Comparison of ENCODE assay signal across 8 cellular contexts in genomic region chr21:31732538-31732864, GRCh38. TPM values are rescaled to one million over a fixed set of nuclear protein-coding genes. Genes with fewer than 3 reads are reported as not detected.
A peak's percentile ranks its signal among the peaks of the same experiment; 100 is the strongest.
DNase-seq lines count a peak whose midpoint lies in the region; ATAC-seq and TF ChIP-seq lines count a peak whose summit lies in the region.

No MANE protein-coding gene starts in this region.

- no peak for ATAC-seq in SK-N-SH treated with all-trans-retinoic acid at 6 μM for 48 hours
- ATAC-seq in body of pancreas: no peak
- no peak for ATAC-seq in right lobe of liver
- ATAC-seq in GM18907 (IDR thresholded peaks at IDR 0.05; ENCODE audit: unreplicated experiment): no peak

- DNase-seq in SK-N-SH (no peak), body of pancreas (no peak), right lobe of liver (no peak), tibial nerve (ENCODE audit: low spot score in 2 of 2) (no peak)
- no peak for DNase-seq in activated CD4-positive, alpha-beta T cell treated with anti-CD3 and anti-CD28 coated beads, Interleukin-2, amount 50 U/mL, for 48 hours
- no peak for DNase-seq in activated effector memory CD4-positive, alpha-beta T cell treated with Interleukin-2 at 50 U/mL for 16 hours

- peak overlapping the region; percentile 69 to 94 for H3K4me3 ChIP-seq in SK-N-SH (ENCODE audit: low read depth in 2 of 2, low read length in 1 of 2)
- peak overlapping the region; percentile 27 to 53 for H3K4me3 ChIP-seq in body of pancreas
- peak overlapping the region; percentile 43 to 99 (median 96) for H3K4me3 ChIP-seq in right lobe of liver
- peak overlapping the region; percentile 49 to 100 (median 88) for H3K4me3 ChIP-seq in tibial nerve

- peak overlapping the region; percentile 81 for H3K4me2 ChIP-seq in SK-N-SH

- peak overlapping the region; percentile 73 for H3K9ac ChIP-seq in SK-N-SH

- H3K36me3 ChIP-seq in SK-N-SH (replicated peaks in 1 of 2; ENCODE audit: control insufficient read depth in 1 of 2, insufficient read depth in 2 of 2, low read length in 1 of 2): no peaks in the 10 kb centered on the region
- no peaks in the 10 kb centered on the region for H3K36me3 ChIP-seq in body of pancreas (replicated peaks in 1 of 2; ENCODE audit: insufficient read depth in 1 of 2, low read depth in 2 of 2)
- H3K36me3 ChIP-seq in right lobe of liver: no peaks in the 10 kb centered on the region
- no peaks in the 10 kb centered on the region for H3K36me3 ChIP-seq in tibial nerve

- peaks cover 34% of the 10 kb centered on the region for H4K20me1 ChIP-seq in SK-N-SH (ENCODE audit: insufficient read depth)

- peaks cover 42% of the 10 kb centered on the region for H3K79me2 ChIP-seq in SK-N-SH (ENCODE audit: insufficient read depth)

- POLR2A ChIA-PET in SK-N-SH (lab: Yijun Ruan, JAX): no interaction called here

- H3K9me3 ChIP-seq in SK-N-SH (no peaks in the 10 kb centered on the region), body of pancreas (no peaks in the 10 kb centered on the region), right lobe of liver (no peaks in the 10 kb centered on the region), tibial nerve (no peaks in the 10 kb centered on the region)

- TF ChIP-seq CTCF in SK-N-SH (IDR thresholded peaks at IDR 0.05) (no peak), body of pancreas (IDR thresholded peaks at IDR 0.05) (no peak), right lobe of liver (IDR thresholded peaks at IDR 0.05) (no peak), tibial nerve (IDR thresholded peaks at IDR 0.05) (no peak)

- no peaks in the 10 kb centered on the region for H3K9me2 ChIP-seq in SK-N-SH

- CTCF ChIA-PET in SK-N-SH (lab: Yijun Ruan, JAX): no interaction called here

- H3K27me3 ChIP-seq in SK-N-SH (ENCODE audit: insufficient read depth) (no peaks in the 10 kb centered on the region), body of pancreas (no peaks in the 10 kb centered on the region), right lobe of liver (no peaks in the 10 kb centered on the region), tibial nerve (no peaks in the 10 kb centered on the region)

- no peak for TF ChIP-seq POLR2A in body of pancreas (IDR thresholded peaks at IDR 0.05)
- no peak for TF ChIP-seq POLR2A in right lobe of liver (IDR thresholded peaks at IDR 0.05)
- no peak for TF ChIP-seq POLR2A in tibial nerve (IDR thresholded peaks at IDR 0.05)

- TF ChIP-seq EP300 in SK-N-SH (IDR thresholded peaks at IDR 0.05; ENCODE audit: borderline replicate concordance in 1 of 2, low read depth in 1 of 2, low read length in 1 of 2): no peak
- TF ChIP-seq EP300 in tibial nerve (IDR thresholded peaks at IDR 0.05): no peak

- intact Hi-C loops in body of pancreas (cut with DNase I): no loop called here
- intact Hi-C loops in right lobe of liver (cut with DNase I): no loop called here

- H2AFZ ChIP-seq in SK-N-SH (ENCODE audit: low read depth): peak overlapping the region; percentile 61

- TF ChIP-seq RAD21 in SK-N-SH (IDR thresholded peaks at IDR 0.05; ENCODE audit: low read length): no peak

- H3K4me1 ChIP-seq in SK-N-SH (ENCODE audit: control insufficient read depth in 1 of 2, insufficient read depth in 2 of 2, low read depth in 1 of 2, low read length in 1 of 2): peaks cover 19 to 20% of the 10 kb centered on the region in 2 experiments; a peak in 3 of 4 replicates
- peaks cover 39% of the 10 kb centered on the region for H3K4me1 ChIP-seq in body of pancreas
- H3K4me1 ChIP-seq in right lobe of liver: peaks cover 0 to 40% (median 12%) of the 10 kb centered on the region in 4 donors
- peaks cover 0 to 49% (median 29%) of the 10 kb centered on the region in 4 donors for H3K4me1 ChIP-seq in tibial nerve

- WGBS in SK-N-SH (ENCODE audit: low lambda C conversion rate): 6% methylated on average over 11 of the region's 12 CpGs
- 0 to 1% methylated on average over 11 to 12 of the region's 12 CpGs for WGBS in body of pancreas, 2 donors
- WGBS in right lobe of liver (ENCODE audit: insufficient coverage, low coverage, low lambda C conversion rate, missing lambda C conversion rate): 0% methylated on average over 10 of the region's 12 CpGs
- 0 to 1% methylated on average over 11 to 12 of the region's 12 CpGs for WGBS in tibial nerve, 2 donors

- H3K27ac ChIP-seq in SK-N-SH (ENCODE audit: low read depth in 2 of 2, low read length in 1 of 2) (peak overlapping the region; percentile 75 to 97), body of pancreas (peak overlapping the region; percentile 72 to 94 (median 86)), right lobe of liver (peak overlapping the region; percentile 68 to 94 (median 68)), tibial nerve (peak overlapping the region; percentile 64 to 98 (median 94))

- peaks cover 4% of the 10 kb centered on the region for H3F3A ChIP-seq in SK-N-SH (replicated peaks; ENCODE audit: insufficient read depth)

TF ChIP-seq in SK-N-SH, 30 proteins besides CTCF, POLR2A, EP300 and RAD21:
- 0 out of 2 replicates have a peak, but pooled peaks have one; percentile 9 for TF ChIP-seq MXI1 (IDR thresholded peaks at IDR 0.05; ENCODE audit: low read depth, low read length)
- TF ChIP-seq, protein P1, sequence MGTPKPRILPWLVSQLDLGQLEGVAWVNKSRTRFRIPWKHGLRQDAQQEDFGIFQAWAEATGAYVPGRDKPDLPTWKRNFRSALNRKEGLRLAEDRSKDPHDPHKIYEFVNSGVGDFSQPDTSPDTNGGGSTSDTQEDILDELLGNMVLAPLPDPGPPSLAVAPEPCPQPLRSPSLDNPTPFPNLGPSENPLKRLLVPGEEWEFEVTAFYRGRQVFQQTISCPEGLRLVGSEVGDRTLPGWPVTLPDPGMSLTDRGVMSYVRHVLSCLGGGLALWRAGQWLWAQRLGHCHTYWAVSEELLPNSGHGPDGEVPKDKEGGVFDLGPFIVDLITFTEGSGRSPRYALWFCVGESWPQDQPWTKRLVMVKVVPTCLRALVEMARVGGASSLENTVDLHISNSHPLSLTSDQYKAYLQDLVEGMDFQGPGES (IDR thresholded peaks at IDR 0.05; ENCODE audit: low read depth, low read length): no peak

TF ChIP-seq in SK-N-SH treated with all-trans-retinoic acid at 6 μM for 48 hours, 23 proteins besides CTCF, POLR2A, EP300 and RAD21:
- TF ChIP-seq ZNF565 (CRISPR knock-in tag; conservative IDR thresholded peaks at IDR 0.05; ENCODE audit: low read depth) (no peak), ZNF8 (CRISPR knock-in tag; IDR thresholded peaks at IDR 0.05) (no peak), GLIS3 (CRISPR knock-in tag; IDR thresholded peaks at IDR 0.05) (no peak), CSDC2 (CRISPR knock-in tag; IDR thresholded peaks at IDR 0.05) (no peak)

RNA-seq across cellular contexts. Expression of gene SCAF4, which starts 0.6 kb away (rescaled TPM):
- polyA plus RNA-seq in SK-N-SH (2012; rRNA removed): 5.7 and 8.5 TPM in 2 replicates
- 6.3 and 6.8 TPM in 2 replicates for polyA plus RNA-seq in SK-N-SH (2012; cell fraction: cytosol; rRNA removed)
- polyA plus RNA-seq in SK-N-SH (2012; cell fraction: nucleus; rRNA removed): 26.9 and 33.1 TPM in 2 replicates
- total RNA-seq in body of pancreas (10 to 100 TPM in 1 of 2 donors, 1 to 10 TPM in 1; 9.2 to 11.4 TPM), right lobe of liver (10 to 100 TPM; 10.1 to 18.5 (median 13.7) TPM), tibial nerve (10 to 100 TPM; 13.2 to 23.2 (median 17.6) TPM)

Comparison
In these comparisons a context has a peak if more than half of its experiments do, and no peak if none do; other contexts are left out.
1. H3K4me3 ChIP-seq: peak in every context shown above with its lines; median percentile 96 in right lobe of liver; 88 in tibial nerve; 82 in SK-N-SH; 40 in body of pancreas.